9 cellular contexts compared by ENCODE assay signal in the genomic region with DNA sequence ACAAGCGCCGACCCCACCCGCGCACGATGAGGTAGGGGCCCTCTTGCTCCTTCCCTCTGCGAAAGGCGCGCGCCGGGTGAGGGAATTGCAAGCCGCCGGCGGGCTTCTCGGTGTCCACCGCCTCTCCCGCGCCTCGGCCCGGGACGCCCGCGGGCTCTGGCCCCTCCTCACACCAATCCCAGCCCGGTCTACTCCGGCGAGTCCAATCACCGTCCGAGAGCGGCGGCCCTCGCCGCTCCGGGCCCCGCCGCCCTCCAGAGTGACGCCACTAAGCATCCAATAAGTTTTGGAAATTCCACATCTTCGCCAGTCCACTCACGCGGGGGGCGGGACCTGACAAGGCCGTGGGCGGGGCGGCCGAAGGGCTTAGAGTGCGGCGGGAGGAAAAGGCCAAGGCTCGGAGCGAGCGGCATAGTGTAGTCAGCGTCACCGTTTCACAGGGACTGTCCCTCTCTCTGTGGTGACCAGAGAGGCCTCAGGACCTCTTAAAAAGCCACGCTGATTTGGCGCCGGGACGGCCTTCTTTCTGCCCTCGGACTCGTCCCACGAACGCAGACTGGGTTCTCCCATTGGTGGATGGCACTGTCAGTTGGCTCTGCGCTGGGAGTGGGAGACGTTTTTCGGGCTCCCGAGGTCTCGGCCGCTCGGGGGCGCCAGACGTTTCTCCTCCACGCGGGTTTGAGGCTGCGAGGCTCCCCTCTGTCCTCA. TPM values are rescaled to one million over a fixed set of nuclear protein-coding genes. Genes with fewer than 3 reads are reported as not detected.
DNase-seq lines count a peak whose midpoint lies in the region; ATAC-seq, FAIRE-seq and TF ChIP-seq lines count a peak whose summit lies in the region.
"Had no signal": no experiment of that assay in that cellular context is flagged by ENCODE, and none has a peak within 500 bp of the region (broad histone marks: within the 10 kb centered on the region; RNA-seq: fewer than 3 reads in every experiment).

A gene with protein sequence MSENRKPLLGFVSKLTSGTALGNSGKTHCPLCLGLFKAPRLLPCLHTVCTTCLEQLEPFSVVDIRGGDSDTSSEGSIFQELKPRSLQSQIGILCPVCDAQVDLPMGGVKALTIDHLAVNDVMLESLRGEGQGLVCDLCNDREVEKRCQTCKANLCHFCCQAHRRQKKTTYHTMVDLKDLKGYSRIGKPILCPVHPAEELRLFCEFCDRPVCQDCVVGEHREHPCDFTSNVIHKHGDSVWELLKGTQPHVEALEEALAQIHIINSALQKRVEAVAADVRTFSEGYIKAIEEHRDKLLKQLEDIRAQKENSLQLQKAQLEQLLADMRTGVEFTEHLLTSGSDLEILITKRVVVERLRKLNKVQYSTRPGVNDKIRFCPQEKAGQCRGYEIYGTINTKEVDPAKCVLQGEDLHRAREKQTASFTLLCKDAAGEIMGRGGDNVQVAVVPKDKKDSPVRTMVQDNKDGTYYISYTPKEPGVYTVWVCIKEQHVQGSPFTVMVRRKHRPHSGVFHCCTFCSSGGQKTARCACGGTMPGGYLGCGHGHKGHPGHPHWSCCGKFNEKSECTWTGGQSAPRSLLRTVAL (minus strand): TSS at position 161 of the 708 bp plus-strand sequence. CDS start 548 bp downstream, outside the sequence.

- ATAC-seq in GM18909 (IDR thresholded peaks at IDR 0.05; ENCODE audit: poor library complexity, unreplicated experiment) (peak; percentile 93), HG03175 (IDR thresholded peaks at IDR 0.05; ENCODE audit: unreplicated experiment) (peak; percentile 89)

- intact Hi-C loops in kidney (cut with DNase I) = no loop called here

- no peaks in the 10 kb centered on the region for H3K9me3 ChIP-seq in kidney (ENCODE audit: control insufficient read depth in 1 of 2, low read length in 2 of 2)

- no peak for FAIRE-seq in kidney (lab: Jason Lieb, UNC)
- FAIRE-seq: colon had no signal

- peak within 1 kb of the TSS; percentile 83 to 96 for H3K4me3 ChIP-seq in kidney (ENCODE audit: low read length in 2 of 2)

- peak; percentile 88 for TF ChIP-seq CTCF in AG09319 (IDR thresholded peaks at IDR 0.05; ENCODE audit: low read depth, low read length)
- TF ChIP-seq CTCF in kidney (IDR thresholded peaks at IDR 0.05; ENCODE audit: borderline replicate concordance, extremely low read depth, insufficient read depth) = peak; percentile 66

- peak within 1 kb of the TSS; percentile 82 to 90 for H3K27ac ChIP-seq in kidney (ENCODE audit: low read depth in 2 of 2, low read length in 2 of 2)

- no peaks in the 10 kb centered on the region for H3K36me3 ChIP-seq in kidney (ENCODE audit: control insufficient read depth in 1 of 2, insufficient read depth in 2 of 2, low read length in 2 of 2)

- H3K4me1 ChIP-seq in kidney (ENCODE audit: control insufficient read depth in 1 of 2, insufficient read depth in 1 of 2, low read depth in 1 of 2, low read length in 2 of 2) = peaks cover 7 to 8% of the 10 kb centered on the region in 2 donors

- H3K9ac ChIP-seq in kidney (ENCODE audit: low read length in 2 of 2) = peak within 1 kb of the TSS; percentile 83 to 96

- DNase-seq in AG09319 (ENCODE audit: extremely low read depth, low read depth) = peak; percentile 89
- peak; percentile 94 for DNase-seq in NCI-H345 (lab: John Stamatoyannopoulos, UW)
- DNase-seq in activated CD4-positive, CD25-positive, alpha-beta regulatory T cell treated with anti-CD3 and anti-CD28 coated beads, Interleukin-2, amount 50 U/mL, for 72 hours = peak; percentile 81
- DNase-seq in cerebellar nuclear complex (lab: John Stamatoyannopoulos, UW) = peak; percentile 83 to 90
- peak; percentile 98 for DNase-seq in kidney
- peak; percentile 63 to 71 for DNase-seq in stimulated activated CD4-positive, alpha-beta T cell treated with anti-CD3 and anti-CD28 coated beads, Interleukin-15, amount 100 ng/mL, for 1 hour (ENCODE audit: low read depth in 1 of 2, low spot score in 1 of 2)

RNA-seq across cellular contexts. Expression of the gene that starts here (rescaled TPM):
- total RNA-seq in kidney = 4.8 TPM
- 4.5 TPM for polyA plus RNA-seq in kidney (ENCODE audit: insufficient read depth, low read depth, low replicate concordance)

Comparison
In these comparisons a context has a peak if more than half of its experiments do, and no peak if none do; other contexts are left out.
1. Peak in every context shown above with its lines: DNase-seq, ATAC-seq, H3K4me3 ChIP-seq and H3K27ac ChIP-seq.